ENCODE assay signal across 8 cellular contexts in the genomic region with DNA sequence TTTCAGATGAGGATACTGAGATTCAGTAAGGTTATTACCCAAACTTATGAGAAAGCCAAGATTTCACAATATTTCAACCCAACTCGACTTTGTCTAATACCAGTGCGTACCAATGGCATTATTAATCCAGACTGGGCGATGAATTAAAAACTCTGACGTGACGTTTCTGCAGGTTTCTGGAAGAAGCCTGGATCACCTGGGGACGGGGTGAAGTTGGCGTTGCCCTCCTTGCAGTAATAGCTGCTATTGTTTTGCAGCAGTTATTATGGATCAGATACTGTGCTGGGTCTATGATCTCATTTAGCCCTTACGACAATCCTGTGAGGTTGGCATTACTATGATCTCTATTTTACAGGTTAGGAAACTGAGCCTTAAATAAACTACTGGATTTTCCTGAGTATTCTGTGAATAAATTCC. TPM values are rescaled to one million over a fixed set of nuclear protein-coding genes. Genes with fewer than 3 reads are reported as not detected.
A peak's percentile ranks its signal among the peaks of the same experiment; 100 is the strongest.
DNase-seq lines count a peak whose midpoint lies in the region; ATAC-seq, FAIRE-seq and TF ChIP-seq lines count a peak whose summit lies in the region.

No MANE protein-coding gene starts in this region.

- in situ Hi-C loops in astrocyte of the cerebellum (cut with HindIII; ENCODE audit: low sequenced_read_pairs) = no loop called here

- no peaks in the 10 kb centered on the region for H3K9me3 ChIP-seq in keratinocyte (ENCODE audit: control insufficient read depth, low read depth, low read length)

- peak overlapping the region; percentile 75 for H3K4me2 ChIP-seq in keratinocyte (ENCODE audit: control insufficient read depth, extremely low read depth, insufficient read depth, low read depth, low read length)

- FAIRE-seq in keratinocyte (lab: Jason Lieb, UNC) = no peak

- H2AFZ ChIP-seq in keratinocyte (ENCODE audit: control insufficient read depth, low read length) = peak overlapping the region; percentile 98

- H3K79me2 ChIP-seq in keratinocyte (ENCODE audit: control insufficient read depth, insufficient read depth, low read length) = peaks cover 35% of the 10 kb centered on the region

- no peaks in the 10 kb centered on the region for H3K9me1 ChIP-seq in keratinocyte (ENCODE audit: control insufficient read depth, extremely low read depth, insufficient read depth, low read length)

- no peaks in the 10 kb centered on the region for H3K27me3 ChIP-seq in keratinocyte (ENCODE audit: control insufficient read depth, extremely low read depth, insufficient read depth, low read length)

- peaks cover 4% of the 10 kb centered on the region in 2 experiments for H3K36me3 ChIP-seq in keratinocyte (ENCODE audit: control insufficient read depth in 2 of 2, extremely low read depth in 1 of 2, insufficient read depth in 2 of 2, low read length in 2 of 2)

- H3K27ac ChIP-seq in keratinocyte (ENCODE audit: control insufficient read depth, insufficient read depth, low read length) = peak overlapping the region; percentile 94
- H3K27ac ChIP-seq in temporal lobe (ENCODE audit: low read depth, low read length) = peak overlapping the region; percentile 97

- H3K4me1 ChIP-seq in keratinocyte (ENCODE audit: control insufficient read depth, extremely low read depth, insufficient read depth, low read length) = peaks cover 15% of the 10 kb centered on the region

- H3K9me3 Mint-ChIP-seq in activated T-cell treated with anti-CD3 and anti-CD28 coated beads, Interleukin-2, amount 50 U/mL, for 4 hours = no peaks in the 10 kb centered on the region

- H4K20me1 ChIP-seq in keratinocyte (ENCODE audit: control insufficient read depth, extremely low read depth, insufficient read depth, low read length) = peaks cover 2% of the 10 kb centered on the region

- peak overlapping the region; percentile 97 for H3K9ac ChIP-seq in keratinocyte (ENCODE audit: control insufficient read depth, extremely low read depth, insufficient read depth, low read length)

- dilution Hi-C loops in keratinocyte (cut with MboI; ENCODE audit: extremely low pct_ligation_motif_present, low sequenced_read_pairs) = no loop called here

- H3K27me3 Mint-ChIP-seq in activated T-cell treated with anti-CD3 and anti-CD28 coated beads, Interleukin-2, amount 50 U/mL, for 4 hours (ENCODE audit: low read depth) = peaks cover 5% of the 10 kb centered on the region

- H3K4me3 ChIP-seq in astrocyte of the cerebellum (ENCODE audit: low read depth, low read length) (peak overlapping the region; percentile 76), keratinocyte (ENCODE audit: control insufficient read depth in 2 of 3, extremely low read depth in 1 of 3, insufficient read depth in 2 of 3, low read depth in 1 of 3, low read length in 3 of 3) (peak overlapping the region; percentile 57 to 95 (median 92))

- ATAC-seq in activated T-cell treated with anti-CD3 and anti-CD28 coated beads, Interleukin-2, amount 50 U/mL, for 4 hours = peak; percentile 3 to 22
- ATAC-seq in HG03571 (IDR thresholded peaks at IDR 0.05; ENCODE audit: unreplicated experiment) = peak; percentile 2

- H3K4me3 Mint-ChIP-seq in activated T-cell treated with anti-CD3 and anti-CD28 coated beads, Interleukin-2, amount 50 U/mL, for 4 hours = peak overlapping the region; percentile 93

- TF ChIP-seq CTCF in astrocyte of the cerebellum (IDR thresholded peaks at IDR 0.05; ENCODE audit: low read depth, low read length, missing control alignments) (no peak), keratinocyte (optimal IDR thresholded peaks at IDR 0.05 in 1 of 3, IDR thresholded peaks at IDR 0.05 in 1 of 3, conservative IDR thresholded peaks at IDR 0.05 in 1 of 3; ENCODE audit: extremely low read depth in 1 of 3, insufficient read depth in 2 of 3, low read length in 3 of 3) (no peak)

- no peak for DNase-seq in activated T-cell treated with anti-CD3 and anti-CD28 coated beads, Interleukin-2, amount 50 U/mL, for 4 hours
- no peak for DNase-seq in activated T-cell treated with anti-CD3 and anti-CD28 coated beads, Interleukin-2, amount 50 U/mL, for 1 hour
- DNase-seq in astrocyte of the cerebellum (ENCODE audit: low read depth) (no peak), keratinocyte (ENCODE audit: low read depth, low spot score) (no peak), DMS79 treated with DMSO at 0.1 percent for 48 hours (lab: John Stamatoyannopoulos, UW) (no peak)
- no peak for DNase-seq in stimulated activated CD4-positive, alpha-beta T cell treated with anti-CD3 and anti-CD28 coated beads, Interleukin-4, amount 100 ng/mL, for 24 hours

- H3K36me3 Mint-ChIP-seq in activated T-cell treated with anti-CD3 and anti-CD28 coated beads, Interleukin-2, amount 50 U/mL, for 4 hours (ENCODE audit: insufficient read depth) = peaks cover 18% of the 10 kb centered on the region

- peaks cover 37% of the 10 kb centered on the region for H3K4me1 Mint-ChIP-seq in activated T-cell treated with anti-CD3 and anti-CD28 coated beads, Interleukin-2, amount 50 U/mL, for 4 hours (ENCODE audit: low read depth)

RNA-seq across cellular contexts. Expression of a gene that starts 0.6 kb away (rescaled TPM):
- total RNA-seq in activated T-cell treated with anti-CD3 and anti-CD28 coated beads, Interleukin-2, amount 50 U/mL, for 4 hours = 10 to 100 TPM; 23.5 to 24.5 (median 23.9) TPM
- 10.8 to 16.6 TPM (median 12.6 TPM) in 3 replicates for polyA plus RNA-seq in keratinocyte
- 18.8 TPM for polyA plus RNA-seq in keratinocyte (2011; ENCODE audit: low read depth)
- polyA plus RNA-seq in keratinocyte (2011; cell fraction: cytosol; rRNA removed) = 7.4 and 12.9 TPM in 2 replicates
- polyA plus RNA-seq in keratinocyte (2011; cell fraction: nucleus; rRNA removed) = 10.4 and 15.2 TPM in 2 replicates
- 10.1 and 11.8 TPM in 2 replicates for polyA plus RNA-seq in keratinocyte (2012; ENCODE audit: low replicate concordance)
- polyA minus RNA-seq in keratinocyte = 4.8 to 15.2 TPM (median 7.6 TPM) in 3 replicates
- 10.0 TPM for polyA minus RNA-seq in keratinocyte (2011; cell fraction: cytosol; rRNA and poly(A)+ RNA removed)
- 7.0 and 11.1 TPM in 2 replicates for polyA minus RNA-seq in keratinocyte (2011; cell fraction: nucleus; rRNA and poly(A)+ RNA removed)
- total RNA-seq in temporal lobe = 33.2 TPM

RNA-seq across cellular contexts. Expression of a gene that starts 44.5 kb away (rescaled TPM):
- not detected for total RNA-seq in activated T-cell treated with anti-CD3 and anti-CD28 coated beads, Interleukin-2, amount 50 U/mL, for 4 hours
- polyA plus RNA-seq in keratinocyte = not detected in 3 replicates
- polyA plus RNA-seq in keratinocyte (2011; ENCODE audit: low read depth) = not detected
- not detected in 2 replicates for polyA plus RNA-seq in keratinocyte (2011; cell fraction: cytosol; rRNA removed)
- not detected in 2 replicates for polyA plus RNA-seq in keratinocyte (2011; cell fraction: nucleus; rRNA removed)
- polyA plus RNA-seq in keratinocyte (2012; ENCODE audit: low replicate concordance) = not detected in 2 replicates
- not detected in 3 replicates for polyA minus RNA-seq in keratinocyte
- not detected for polyA minus RNA-seq in keratinocyte (2011; cell fraction: cytosol; rRNA and poly(A)+ RNA removed)
- polyA minus RNA-seq in keratinocyte (2011; cell fraction: nucleus; rRNA and poly(A)+ RNA removed) = not detected in 2 replicates
- total RNA-seq in temporal lobe = not detected
